In the genomic region with DNA sequence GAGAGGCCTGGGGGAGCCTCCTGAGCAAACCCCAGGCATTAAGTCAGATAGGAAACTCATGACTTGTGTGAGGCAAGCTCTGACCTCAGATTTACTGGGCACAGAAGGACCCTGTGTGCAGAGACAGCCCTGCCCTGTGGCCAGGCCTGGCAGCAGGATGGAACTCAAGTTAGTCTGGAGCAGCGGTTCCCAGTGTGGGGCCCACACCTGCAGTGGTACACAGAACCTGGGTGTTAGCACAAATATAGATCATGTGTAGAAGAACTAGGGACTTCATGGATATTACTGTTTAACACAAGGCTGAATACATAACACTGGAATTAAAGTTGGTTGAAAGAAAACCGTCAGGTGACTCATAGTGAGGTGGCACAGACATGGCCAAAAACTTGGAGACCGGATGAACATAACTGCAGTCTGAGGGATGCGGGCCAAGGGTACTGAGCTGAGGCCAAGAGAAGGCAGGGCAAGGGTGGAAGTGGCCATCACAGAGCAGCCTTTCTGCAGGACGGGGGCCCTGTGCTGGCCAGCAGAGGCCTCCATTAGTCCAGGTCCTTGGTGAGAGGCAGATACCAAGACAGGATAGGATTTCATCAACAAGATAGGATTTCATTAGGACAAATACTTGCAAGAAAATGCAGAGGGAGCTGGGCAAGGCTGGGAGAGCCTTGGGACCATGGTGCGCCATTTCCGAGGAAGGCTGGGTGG, we compare ENCODE assay signal across 9 cellular contexts. TPM values are rescaled to one million over a fixed set of nuclear protein-coding genes. Genes with fewer than 3 reads are reported as not detected.
DNase-seq lines count a peak whose midpoint lies in the region; ATAC-seq and TF ChIP-seq lines count a peak whose summit lies in the region.
"Had no signal": no experiment of that assay in that cellular context is flagged by ENCODE, and none has a peak within 500 bp of the region (broad histone marks: within the 10 kb centered on the region; RNA-seq: fewer than 3 reads in every experiment).

No MANE protein-coding gene starts in this region.

- intact Hi-C loops in sciatic nerve (cut with DNase I) = no loop called here
- intact Hi-C loops in CD4-positive, alpha-beta memory T cell (cut with micrococcal nuclease) = no loop called here

- TF ChIP-seq CTCF in RWPE2 (IDR thresholded peaks at IDR 0.05; ENCODE audit: poor library complexity, severe bottlenecking) (no peak), fibroblast of lung (conservative IDR thresholded peaks at IDR 0.05 in 1 of 2, IDR thresholded peaks at IDR 0.05 in 1 of 2; ENCODE audit: low read depth in 1 of 2, low read length in 2 of 2) (no peak)

- H3K4me3 ChIP-seq in RWPE2 (ENCODE audit: severe bottlenecking) = no peak overlapping the region
- H3K4me3 ChIP-seq in fibroblast of lung (replicated peaks in 1 of 4; ENCODE audit: control extremely low read depth in 1 of 4, insufficient read depth in 1 of 4, low read depth in 3 of 4, low read length in 4 of 4) = no peak overlapping the region
- no peak overlapping the region for H3K4me3 ChIP-seq in CD4-positive, alpha-beta memory T cell (ENCODE audit: low read length in 2 of 2)

- H3K4me3 Mint-ChIP-seq in CD4-positive, alpha-beta memory T cell = no peak overlapping the region
- H3K4me3 Mint-ChIP-seq: effector memory CD8-positive, alpha-beta T cell had no signal

- H3K27ac Mint-ChIP-seq in CD4-positive, alpha-beta memory T cell = peak overlapping the region in 3 of 7 donors; percentile 32 to 66 (median 66)

- CTCF ChIA-PET in CD4-positive, alpha-beta memory T cell (lab: Charles Lee; ENCODE audit: partially characterized antibody) = interaction anchor here (1.3 to 1.4 kb wide), 2 partner anchors 13 to 14 kb away, joined by 3 to 4 read pairs; no protein-coding TSS in a partner anchor

- H3K36me3 ChIP-seq in RWPE2 (ENCODE audit: low read depth) (peaks cover 10% of the 10 kb centered on the region; the same call in 1 of the 2 replicates), fibroblast of lung (ENCODE audit: control insufficient read depth, insufficient read depth, low read length) (no peaks in the 10 kb centered on the region)
- peaks cover 9% of the 10 kb centered on the region for H3K36me3 ChIP-seq in CD4-positive, alpha-beta memory T cell (ENCODE audit: insufficient read depth, low read length)

- no peaks in the 10 kb centered on the region for H3K79me2 ChIP-seq in fibroblast of lung (ENCODE audit: control insufficient read depth, insufficient read depth, low read length)

- peak; percentile 94 for ATAC-seq in RWPE2 (ENCODE audit: low read depth)
- peak; percentile 60 for ATAC-seq in sciatic nerve
- no peak for ATAC-seq in HG03175 (IDR thresholded peaks at IDR 0.05; ENCODE audit: unreplicated experiment)
- no peak for ATAC-seq in HG02588 (IDR thresholded peaks at IDR 0.05; ENCODE audit: unreplicated experiment)
- ATAC-seq: effector memory CD8-positive, alpha-beta T cell had no signal

- peaks cover 22% of the 10 kb centered on the region in 2 donors for H3K36me3 Mint-ChIP-seq in CD4-positive, alpha-beta memory T cell

- H2AFZ ChIP-seq in fibroblast of lung (ENCODE audit: low read length) = no peak overlapping the region

- H3K27me3 Mint-ChIP-seq in CD4-positive, alpha-beta memory T cell = no peaks in the 10 kb centered on the region
- H3K27me3 Mint-ChIP-seq: effector memory CD8-positive, alpha-beta T cell had no signal

- DNase-seq in Daoy (ENCODE audit: low read depth) (peak; percentile 92), RWPE2 (ENCODE audit: low spot score) (peak; percentile 82), fibroblast of lung (ENCODE audit: low read depth in 2 of 2) (peak; percentile 93 to 94), sciatic nerve (ENCODE audit: low spot score) (no peak), NCI-H146 (lab: John Stamatoyannopoulos, UW) (no peak)
- no peak for DNase-seq in CD4-positive, alpha-beta memory T cell
- DNase-seq: effector memory CD8-positive, alpha-beta T cell had no signal

- no peak overlapping the region for H3K9ac ChIP-seq in fibroblast of lung (ENCODE audit: insufficient read depth, low read length)

- POLR2A ChIA-PET in CD4-positive, alpha-beta memory T cell (lab: Charles Lee; ENCODE audit: partially characterized antibody) = no interaction called here

- H3K4me1 ChIP-seq in RWPE2 (ENCODE audit: insufficient read depth, poor library complexity, severe bottlenecking) (peaks cover 37% of the 10 kb centered on the region), fibroblast of lung (ENCODE audit: control insufficient read depth, extremely low read depth, insufficient read depth, low read length) (peaks cover 16% of the 10 kb centered on the region)
- peaks cover 20% of the 10 kb centered on the region for H3K4me1 ChIP-seq in CD4-positive, alpha-beta memory T cell (ENCODE audit: insufficient read depth, low read length)

- H3K4me2 ChIP-seq in fibroblast of lung (ENCODE audit: extremely low read depth, insufficient read depth, low read length) = peak overlapping the region; percentile 78

- peaks cover 9 to 28% (median 19%) of the 10 kb centered on the region in 4 donors for H3K4me1 Mint-ChIP-seq in CD4-positive, alpha-beta memory T cell

- no peaks in the 10 kb centered on the region for H3K9me3 ChIP-seq in RWPE2 (ENCODE audit: severe bottlenecking)
- H3K9me3 ChIP-seq in fibroblast of lung (ENCODE audit: control insufficient read depth, insufficient read depth, low read depth, low read length) = no peaks in the 10 kb centered on the region
- H3K9me3 ChIP-seq in CD4-positive, alpha-beta memory T cell (ENCODE audit: control insufficient read depth in 1 of 2, low read length in 2 of 2) = no peaks in the 10 kb centered on the region

- H3K27ac ChIP-seq in RWPE2 (ENCODE audit: poor library complexity, severe bottlenecking) (peak overlapping the region; percentile 93), fibroblast of lung (ENCODE audit: insufficient read depth, low read length) (peak overlapping the region; percentile 87)
- no peak overlapping the region for H3K27ac ChIP-seq in CD4-positive, alpha-beta memory T cell (ENCODE audit: low read depth, low read length)

- H4K20me1 ChIP-seq in fibroblast of lung (ENCODE audit: control insufficient read depth, extremely low read depth, insufficient read depth, low read length) = no peaks in the 10 kb centered on the region

- no peaks in the 10 kb centered on the region for H3K27me3 ChIP-seq in RWPE2 (ENCODE audit: insufficient read depth, poor library complexity, severe bottlenecking)
- no peaks in the 10 kb centered on the region for H3K27me3 ChIP-seq in fibroblast of lung (ENCODE audit: control insufficient read depth, insufficient read depth, low read length)
- no peaks in the 10 kb centered on the region for H3K27me3 ChIP-seq in CD4-positive, alpha-beta memory T cell (ENCODE audit: insufficient read depth, low read length)

- H3K9me3 Mint-ChIP-seq in CD4-positive, alpha-beta memory T cell = no peaks in the 10 kb centered on the region
- H3K9me3 Mint-ChIP-seq: effector memory CD8-positive, alpha-beta T cell had no signal

RNA-seq across cellular contexts. Expression of a gene that starts 40.9 kb away (rescaled TPM):
- 12.7 and 13.3 TPM in 2 replicates for total RNA-seq in Daoy (2014; rRNA removed; shearing (Covaris generic))
- total RNA-seq in fibroblast of lung (4.4 and 6.6 TPM in 2 replicates), sciatic nerve (6.4 TPM)
- polyA plus RNA-seq in fibroblast of lung = 1.5 and 3.6 TPM in 2 replicates
- polyA plus RNA-seq in fibroblast of lung (2012) = 0.64 and 1.7 TPM in 2 replicates
- 1.8 and 4.7 TPM in 2 replicates for polyA minus RNA-seq in fibroblast of lung (ENCODE audit: low replicate concordance)
- 1 to 10 TPM; 4.8 to 5.3 TPM for total RNA-seq in CD4-positive, alpha-beta memory T cell
- 1 to 10 TPM; 4.4 to 5.8 TPM for polyA plus RNA-seq in CD4-positive, alpha-beta memory T cell

RNA-seq across cellular contexts. Expression of a gene that starts 42.6 kb away (rescaled TPM):
- 5.0 and 5.9 TPM in 2 replicates for total RNA-seq in Daoy (2014; rRNA removed; shearing (Covaris generic))
- total RNA-seq in fibroblast of lung (9.0 and 12.4 TPM in 2 replicates), sciatic nerve (31.7 TPM)
- polyA plus RNA-seq in fibroblast of lung = 16.5 and 20.9 TPM in 2 replicates
- 17.8 and 25.1 TPM in 2 replicates for polyA plus RNA-seq in fibroblast of lung (2012)
- 21.0 and 33.0 TPM in 2 replicates for polyA minus RNA-seq in fibroblast of lung (ENCODE audit: low replicate concordance)
- 10 to 100 TPM; 76.1 to 79.3 TPM for total RNA-seq in CD4-positive, alpha-beta memory T cell
- polyA plus RNA-seq in CD4-positive, alpha-beta memory T cell = 10 to 100 TPM in 1 of 2 donors, 1 to 10 TPM in 1; 8.4 to 20.1 TPM

Comparison
In these comparisons a context has a peak if more than half of its experiments do, and no peak if none do; other contexts are left out.
1. DNase-seq: peak in Daoy (single experiment), RWPE2 (single experiment) and fibroblast of lung (2 of 2); none in sciatic nerve (single experiment), NCI-H146 (single experiment) and CD4-positive, alpha-beta memory T cell (0 of 5).
2. ATAC-seq: peak in RWPE2 (single experiment) and sciatic nerve (single experiment); none in HG03175 (single experiment) and HG02588 (single experiment).